Comparison of ENCODE assay signal across 10 cellular contexts in the genomic region with DNA sequence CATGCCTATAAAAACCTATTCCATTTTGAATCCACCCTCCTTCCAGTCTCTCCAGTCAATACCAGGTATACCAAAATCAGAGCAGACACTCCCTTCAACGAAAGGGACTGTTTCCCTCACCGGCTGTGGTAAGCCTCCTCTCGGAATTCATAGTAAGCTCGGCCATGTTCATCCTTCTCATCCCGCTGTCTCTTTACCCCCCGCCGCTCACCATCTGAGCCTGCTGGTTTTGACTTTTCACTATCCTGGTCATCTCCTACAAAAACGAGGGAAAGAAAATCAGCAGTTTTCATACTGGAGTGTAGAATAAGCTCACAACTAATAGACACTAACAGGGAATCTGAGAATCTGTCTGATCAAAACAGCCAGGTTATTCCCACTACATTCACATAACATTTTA. TPM values are rescaled to one million over a fixed set of nuclear protein-coding genes. Genes with fewer than 3 reads are reported as not detected.
DNase-seq lines count a peak whose midpoint lies in the region; ATAC-seq, FAIRE-seq and TF ChIP-seq lines count a peak whose summit lies in the region.
"Had no signal": no experiment of that assay in that cellular context is flagged by ENCODE, and none has a peak within 500 bp of the region (broad histone marks: within the 10 kb centered on the region; RNA-seq: fewer than 3 reads in every experiment).

No MANE protein-coding gene starts in this region.

- H3K27me3 ChIP-seq in HepG2 (ENCODE audit: control insufficient read depth in 1 of 2, insufficient read depth in 2 of 2, low read length in 2 of 2): peaks cover 0 to 3% of the 10 kb centered on the region in 2 experiments; a peak in 1 of 5 replicates
- no peaks in the 10 kb centered on the region for H3K27me3 ChIP-seq in right lobe of liver
- H3K27me3 ChIP-seq in astrocyte (ENCODE audit: insufficient read depth, low read length): no peaks in the 10 kb centered on the region
- H3K27me3 ChIP-seq in upper lobe of right lung: no peaks in the 10 kb centered on the region

- TF ChIP-seq POLR2A in HepG2 (IDR thresholded peaks at IDR 0.05; ENCODE audit: insufficient read depth in 1 of 2, low read depth in 2 of 2, low read length in 2 of 2) (no peak), right lobe of liver (IDR thresholded peaks at IDR 0.05) (no peak)

- CTCF ChIA-PET in HepG2 (lab: Yijun Ruan, JAX; ENCODE audit: low intra/inter-chr PET ratio, low total read pairs): no interaction called here

- TF ChIP-seq CTCF in HepG2 (CRISPR knock-in tag; IDR thresholded peaks at IDR 0.05) (no peak), right lobe of liver (IDR thresholded peaks at IDR 0.05) (no peak), astrocyte (IDR thresholded peaks at IDR 0.05; ENCODE audit: insufficient read depth, low read depth, low read length) (no peak), upper lobe of right lung (IDR thresholded peaks at IDR 0.05) (no peak)

- H3K27ac ChIP-seq in HepG2 (ENCODE audit: extremely low read length, insufficient read depth, low read length) (no peak overlapping the region), right lobe of liver (no peak overlapping the region), astrocyte (ENCODE audit: low read depth, low read length) (no peak overlapping the region), upper lobe of right lung (peak overlapping the region; percentile 95)

- H2AFZ ChIP-seq in HepG2 (ENCODE audit: low read length): no peak overlapping the region
- H2AFZ ChIP-seq in astrocyte (ENCODE audit: low read depth, low read length): no peak overlapping the region

- H3K27ac Mint-ChIP-seq in astrocyte (ENCODE audit: unreplicated experiment) (peak overlapping the region; percentile 54), memory B cell (peak overlapping the region; percentile 18)

- H3K4me3 Mint-ChIP-seq in astrocyte (ENCODE audit: unreplicated experiment) (peak overlapping the region; percentile 93), memory B cell (peak overlapping the region; percentile 33)

- no TSS peak for BruUV-seq in HepG2 (replicated peaks; lab: Mats Ljungman, UMichigan)

- no peak for TF ChIP-seq RAD21 in HepG2 (CRISPR knock-in tag; IDR thresholded peaks at IDR 0.05)

- peaks cover 30% of the 10 kb centered on the region for H4K20me1 ChIP-seq in HepG2 (ENCODE audit: insufficient read depth, low read length)
- peaks cover 68% of the 10 kb centered on the region for H4K20me1 ChIP-seq in astrocyte (ENCODE audit: insufficient read depth, low read length)

- H3K4me1 ChIP-seq in HepG2 (ENCODE audit: insufficient read depth, low read length): peaks cover 37% of the 10 kb centered on the region
- peaks cover 0 to 14% (median 5%) of the 10 kb centered on the region in 4 donors for H3K4me1 ChIP-seq in right lobe of liver
- peaks cover 11% of the 10 kb centered on the region for H3K4me1 ChIP-seq in astrocyte (ENCODE audit: insufficient read depth, low read length)
- H3K4me1 ChIP-seq in upper lobe of right lung: peaks cover 25% of the 10 kb centered on the region

- POLR2A ChIA-PET in HepG2 (lab: Yijun Ruan, JAX): interaction anchor here (0.9 to 1.2 kb wide), 3 partner anchors 18 to 117 kb away, joined by 3 read pairs; a partner anchor contains a TSS

- H3K36me3 Mint-ChIP-seq in astrocyte (ENCODE audit: low read depth, unreplicated experiment) (peaks cover 28% of the 10 kb centered on the region), memory B cell (peaks cover 43% of the 10 kb centered on the region)

- H3K4me1 Mint-ChIP-seq in astrocyte (ENCODE audit: low read depth, unreplicated experiment): peaks cover 21% of the 10 kb centered on the region
- H3K4me1 Mint-ChIP-seq in memory B cell: peaks cover 32% of the 10 kb centered on the region

- in situ Hi-C loops in HepG2 (cut with HindIII; ENCODE audit: extremely low pct_ligation_motif_present, low pct_unique_long_range_greater_than_20kb): no loop called here

- FAIRE-seq in HepG2 (lab: Jason Lieb, UNC) (no peak), astrocyte (lab: Jason Lieb, UNC) (no peak)

- H3K79me2 ChIP-seq in HepG2 (ENCODE audit: insufficient read depth, low read length) (peaks cover 72% of the 10 kb centered on the region), astrocyte (ENCODE audit: insufficient read depth, low read length) (peaks cover 81% of the 10 kb centered on the region)

- H3K27me3 Mint-ChIP-seq in astrocyte (ENCODE audit: low read depth, unreplicated experiment) (no peaks in the 10 kb centered on the region), memory B cell (no peaks in the 10 kb centered on the region)

- WGBS in HepG2 (ENCODE audit: low lambda C conversion rate): 77% methylated on average over 8 of the region's 8 CpGs
- WGBS in right lobe of liver (ENCODE audit: insufficient coverage, low coverage, low lambda C conversion rate, missing lambda C conversion rate): 65% methylated on average over 8 of the region's 8 CpGs

- intact Hi-C loops in HepG2 (cut with micrococcal nuclease; ENCODE audit: unreplicated experiment): no loop called here
- intact Hi-C loops in right lobe of liver (cut with DNase I): no loop called here
- intact Hi-C loops in upper lobe of right lung (cut with DNase I): no loop called here

- TF ChIP-seq EP300 in HepG2 (IDR thresholded peaks at IDR 0.05; ENCODE audit: low read depth in 2 of 2, low read length in 2 of 2) (no peak), HepG2 (CRISPR knock-in tag; IDR thresholded peaks at IDR 0.05; ENCODE audit: borderline replicate concordance) (no peak)

- H3K9me3 ChIP-seq in HepG2 (ENCODE audit: low read length): no peaks in the 10 kb centered on the region
- H3K9me3 ChIP-seq in right lobe of liver: no peaks in the 10 kb centered on the region
- no peaks in the 10 kb centered on the region for H3K9me3 ChIP-seq in astrocyte (ENCODE audit: insufficient read depth, low read depth, low read length)
- no peaks in the 10 kb centered on the region for H3K9me3 ChIP-seq in upper lobe of right lung

- H3K36me3 ChIP-seq in HepG2 (replicated peaks in 1 of 2; ENCODE audit: control insufficient read depth in 1 of 2, insufficient read depth in 2 of 2, low read length in 2 of 2) (peaks cover 9 to 51% of the 10 kb centered on the region in 2 experiments), right lobe of liver (peaks cover 12 to 50% (median 40%) of the 10 kb centered on the region in 4 donors), astrocyte (ENCODE audit: insufficient read depth, low read length) (peaks cover 44% of the 10 kb centered on the region), upper lobe of right lung (peaks cover 55% of the 10 kb centered on the region)

- H3K4me3 ChIP-seq in HepG2 (replicated peaks in 1 of 3; ENCODE audit: insufficient read depth in 1 of 3, low read depth in 2 of 3, low read length in 3 of 3) (peak overlapping the region in 1 of 3 experiments; percentile 85; a peak in 2 of 6 replicates), right lobe of liver (peak overlapping the region in 1 of 3 donors; percentile 84), astrocyte (ENCODE audit: insufficient read depth, low read depth, low read length) (peak overlapping the region; percentile 90), upper lobe of right lung (peak overlapping the region; percentile 77)

- no peak for ATAC-seq in HepG2
- no peak for ATAC-seq in right lobe of liver
- no peak for ATAC-seq in memory B cell (ENCODE audit: low read depth)
- no peak for ATAC-seq in upper lobe of right lung
- no peak for ATAC-seq in GM21619 (IDR thresholded peaks at IDR 0.05; ENCODE audit: unreplicated experiment)

- no peak for DNase-seq in HepG2 (ENCODE audit: low spot score)
- DNase-seq in right lobe of liver: no peak
- no peak for DNase-seq in astrocyte (ENCODE audit: low read depth)
- no peak for DNase-seq in memory B cell (ENCODE audit: low spot score in 2 of 2)
- no peak for DNase-seq in upper lobe of right lung
- DNase-seq in NCI-H2196 treated with DMSO at 0.1 percent for 48 hours (lab: John Stamatoyannopoulos, UW; ENCODE audit: unreplicated experiment): no peak
- no peak for DNase-seq in NCI-H2029 (lab: John Stamatoyannopoulos, UW)
- DNase-seq: GOT3, NCI-H2029 treated with DMSO at 0.1 percent for 48 hours had no signal

- peak overlapping the region; percentile 95; the same call in 1 of the 2 replicates for H3K9ac ChIP-seq in HepG2 (ENCODE audit: insufficient read depth, low read depth, low read length)
- peak overlapping the region; percentile 93 for H3K9ac ChIP-seq in astrocyte (ENCODE audit: low read length)

- H3K9me3 Mint-ChIP-seq in astrocyte (ENCODE audit: unreplicated experiment) (no peaks in the 10 kb centered on the region), memory B cell (no peaks in the 10 kb centered on the region)

- peak overlapping the region; percentile 85 for H3K4me2 ChIP-seq in HepG2 (ENCODE audit: low read depth, low read length)
- H3K4me2 ChIP-seq in astrocyte (ENCODE audit: low read length): peak overlapping the region; percentile 98

RNA-seq across cellular contexts. Expression of a gene that starts 3.1 kb away (rescaled TPM):
- total RNA-seq in HepG2 (2016; rRNA removed; fragmentation: Illumina TruSeq; extraction: Trizol) (8.4 and 9.6 TPM in 2 replicates), right lobe of liver (10 to 100 TPM in 4 of 6 experiments, 1 to 10 TPM in 2; 7.9 to 17.1 (median 13.3) TPM), astrocyte (39.9 and 40.0 TPM in 2 replicates), upper lobe of right lung (43.1 TPM)
- total RNA-seq in HepG2 (2016; cell fraction: cytosol; rRNA removed; fragmentation: Illumina TruSeq; extraction: Trizol; ENCODE audit: low read depth): 1.1 and 1.6 TPM in 2 replicates
- total RNA-seq in HepG2 (2016; cell fraction: insoluble cytoplasmic fraction; rRNA removed; fragmentation: Illumina TruSeq; extraction: Trizol): 7.9 and 8.9 TPM in 2 replicates
- total RNA-seq in HepG2 (2016; cell fraction: membrane; rRNA removed; fragmentation: Illumina TruSeq; extraction: Trizol): 3.2 and 4.1 TPM in 2 replicates
- 13.5 and 13.7 TPM in 2 replicates for total RNA-seq in HepG2 (2016; cell fraction: nucleus; rRNA removed; fragmentation: Illumina TruSeq; extraction: Trizol)
- 9.6 TPM in 2 replicates for polyA plus RNA-seq in HepG2 (2011; rRNA removed)
- 4.2 and 5.2 TPM in 2 replicates for polyA plus RNA-seq in HepG2 (2011; cell fraction: cytosol; rRNA removed)
- polyA plus RNA-seq in HepG2 (2011; cell fraction: nucleus; rRNA removed): 16.3 and 19.6 TPM in 2 replicates
- 18.1 and 29.9 TPM in 2 replicates for polyA plus RNA-seq in HepG2 (2012)
- polyA plus RNA-seq in HepG2 (2016; cell fraction: cytosol; fragmentation: Illumina TruSeq; extraction: Trizol; ENCODE audit: low read depth): 1.7 and 2.2 TPM in 2 replicates
- polyA plus RNA-seq in HepG2 (2016; cell fraction: insoluble cytoplasmic fraction; fragmentation: Illumina TruSeq; extraction: Trizol; ENCODE audit: low read depth): 32.0 and 38.8 TPM in 2 replicates
- polyA plus RNA-seq in HepG2 (2016; cell fraction: membrane; fragmentation: Illumina TruSeq; extraction: Trizol; ENCODE audit: low read depth): 5.2 and 6.2 TPM in 2 replicates
- polyA plus RNA-seq in HepG2 (2016; cell fraction: nucleus; fragmentation: Illumina TruSeq; extraction: Trizol; ENCODE audit: insufficient read depth, low read depth): 36.3 and 36.5 TPM in 2 replicates
- 7.7 and 18.1 TPM in 2 replicates for polyA minus RNA-seq in HepG2 (2011; rRNA and poly(A)+ RNA removed; ENCODE audit: low replicate concordance)
- 6.1 and 6.7 TPM in 2 replicates for polyA minus RNA-seq in HepG2 (2011; cell fraction: cytosol; rRNA and poly(A)+ RNA removed)
- polyA minus RNA-seq in HepG2 (2011; cell fraction: nucleus; rRNA and poly(A)+ RNA removed): 24.2 and 25.9 TPM in 2 replicates

RNA-seq across cellular contexts. Expression of a gene that starts 4.1 kb away (rescaled TPM):
- total RNA-seq in HepG2 (2016; rRNA removed; fragmentation: Illumina TruSeq; extraction: Trizol) (36.4 and 42.5 TPM in 2 replicates), right lobe of liver (10 to 100 TPM in 3 of 6 experiments, 1 to 10 TPM in 3; 8.5 to 13.3 (median 10.6) TPM), astrocyte (51.9 and 60.8 TPM in 2 replicates), upper lobe of right lung (31.3 TPM)
- 24.6 and 27.3 TPM in 2 replicates for total RNA-seq in HepG2 (2016; cell fraction: cytosol; rRNA removed; fragmentation: Illumina TruSeq; extraction: Trizol; ENCODE audit: low read depth)
- total RNA-seq in HepG2 (2016; cell fraction: insoluble cytoplasmic fraction; rRNA removed; fragmentation: Illumina TruSeq; extraction: Trizol): 34.2 and 43.0 TPM in 2 replicates
- 29.0 and 29.6 TPM in 2 replicates for total RNA-seq in HepG2 (2016; cell fraction: membrane; rRNA removed; fragmentation: Illumina TruSeq; extraction: Trizol)
- total RNA-seq in HepG2 (2016; cell fraction: nucleus; rRNA removed; fragmentation: Illumina TruSeq; extraction: Trizol): 18.6 and 23.5 TPM in 2 replicates
- polyA plus RNA-seq in HepG2 (2011; rRNA removed): 28.0 and 29.1 TPM in 2 replicates
- polyA plus RNA-seq in HepG2 (2011; cell fraction: cytosol; rRNA removed): 22.8 and 26.1 TPM in 2 replicates
- 14.1 and 20.3 TPM in 2 replicates for polyA plus RNA-seq in HepG2 (2011; cell fraction: nucleus; rRNA removed)
- polyA plus RNA-seq in HepG2 (2012): 23.9 and 33.1 TPM in 2 replicates
- polyA plus RNA-seq in HepG2 (2016; cell fraction: cytosol; fragmentation: Illumina TruSeq; extraction: Trizol; ENCODE audit: low read depth): 13.1 and 13.2 TPM in 2 replicates
- polyA plus RNA-seq in HepG2 (2016; cell fraction: insoluble cytoplasmic fraction; fragmentation: Illumina TruSeq; extraction: Trizol; ENCODE audit: low read depth): 48.5 and 50.3 TPM in 2 replicates
- polyA plus RNA-seq in HepG2 (2016; cell fraction: membrane; fragmentation: Illumina TruSeq; extraction: Trizol; ENCODE audit: low read depth): 18.0 and 18.5 TPM in 2 replicates
- polyA plus RNA-seq in HepG2 (2016; cell fraction: nucleus; fragmentation: Illumina TruSeq; extraction: Trizol; ENCODE audit: insufficient read depth, low read depth): 41.9 and 45.0 TPM in 2 replicates
- polyA minus RNA-seq in HepG2 (2011; rRNA and poly(A)+ RNA removed; ENCODE audit: low replicate concordance): 17.4 and 47.6 TPM in 2 replicates
- 13.7 and 15.7 TPM in 2 replicates for polyA minus RNA-seq in HepG2 (2011; cell fraction: cytosol; rRNA and poly(A)+ RNA removed)
- polyA minus RNA-seq in HepG2 (2011; cell fraction: nucleus; rRNA and poly(A)+ RNA removed): 12.1 and 14.8 TPM in 2 replicates

RNA-seq across cellular contexts. Expression of a gene that starts 16.7 kb away (rescaled TPM):
- total RNA-seq in HepG2 (2016; rRNA removed; fragmentation: Illumina TruSeq; extraction: Trizol) (not detected in 2 replicates), right lobe of liver (not detected), astrocyte (0.46 TPM in 1 of 2 replicates, not detected in the other), upper lobe of right lung (not detected)
- total RNA-seq in HepG2 (2016; cell fraction: cytosol; rRNA removed; fragmentation: Illumina TruSeq; extraction: Trizol; ENCODE audit: low read depth): not detected in 2 replicates
- total RNA-seq in HepG2 (2016; cell fraction: insoluble cytoplasmic fraction; rRNA removed; fragmentation: Illumina TruSeq; extraction: Trizol): not detected in 2 replicates
- not detected in 2 replicates for total RNA-seq in HepG2 (2016; cell fraction: membrane; rRNA removed; fragmentation: Illumina TruSeq; extraction: Trizol)
- not detected in 2 replicates for total RNA-seq in HepG2 (2016; cell fraction: nucleus; rRNA removed; fragmentation: Illumina TruSeq; extraction: Trizol)
- not detected in 2 replicates for polyA plus RNA-seq in HepG2 (2011; rRNA removed)
- not detected in 2 replicates for polyA plus RNA-seq in HepG2 (2011; cell fraction: cytosol; rRNA removed)
- not detected in 2 replicates for polyA plus RNA-seq in HepG2 (2011; cell fraction: nucleus; rRNA removed)
- 1.0 and 1.8 TPM in 2 replicates for polyA plus RNA-seq in HepG2 (2012)
- polyA plus RNA-seq in HepG2 (2016; cell fraction: cytosol; fragmentation: Illumina TruSeq; extraction: Trizol; ENCODE audit: low read depth): not detected in 2 replicates
- polyA plus RNA-seq in HepG2 (2016; cell fraction: insoluble cytoplasmic fraction; fragmentation: Illumina TruSeq; extraction: Trizol; ENCODE audit: low read depth): not detected in 2 replicates
- polyA plus RNA-seq in HepG2 (2016; cell fraction: membrane; fragmentation: Illumina TruSeq; extraction: Trizol; ENCODE audit: low read depth): not detected in 2 replicates
- not detected in 2 replicates for polyA plus RNA-seq in HepG2 (2016; cell fraction: nucleus; fragmentation: Illumina TruSeq; extraction: Trizol; ENCODE audit: insufficient read depth, low read depth)
- 0.23 TPM in 1 of 2 replicates, not detected in the other for polyA minus RNA-seq in HepG2 (2011; rRNA and poly(A)+ RNA removed; ENCODE audit: low replicate concordance)
- not detected in 2 replicates for polyA minus RNA-seq in HepG2 (2011; cell fraction: cytosol; rRNA and poly(A)+ RNA removed)
- not detected in 2 replicates for polyA minus RNA-seq in HepG2 (2011; cell fraction: nucleus; rRNA and poly(A)+ RNA removed)

RNA-seq across cellular contexts. Expression of a gene that starts 16.9 kb away (rescaled TPM):
- 10.2 and 21.1 TPM in 2 replicates for total RNA-seq in HepG2 (2016; rRNA removed; fragmentation: Illumina TruSeq; extraction: Trizol)
- total RNA-seq in HepG2 (2016; cell fraction: cytosol; rRNA removed; fragmentation: Illumina TruSeq; extraction: Trizol; ENCODE audit: low read depth): 22.3 and 24.6 TPM in 2 replicates
- total RNA-seq in HepG2 (2016; cell fraction: insoluble cytoplasmic fraction; rRNA removed; fragmentation: Illumina TruSeq; extraction: Trizol): 11.3 and 25.7 TPM in 2 replicates
- total RNA-seq in HepG2 (2016; cell fraction: membrane; rRNA removed; fragmentation: Illumina TruSeq; extraction: Trizol): 23.1 and 36.2 TPM in 2 replicates
- 24.8 and 30.8 TPM in 2 replicates for total RNA-seq in HepG2 (2016; cell fraction: nucleus; rRNA removed; fragmentation: Illumina TruSeq; extraction: Trizol)
- polyA plus RNA-seq in HepG2 (2011; rRNA removed): 19.5 and 22.6 TPM in 2 replicates
- polyA plus RNA-seq in HepG2 (2011; cell fraction: cytosol; rRNA removed): 6.9 and 14.1 TPM in 2 replicates
- polyA plus RNA-seq in HepG2 (2011; cell fraction: nucleus; rRNA removed): 100 and 124 TPM in 2 replicates
- polyA plus RNA-seq in HepG2 (2012): 6.1 and 12.6 TPM in 2 replicates
- 18.4 and 24.3 TPM in 2 replicates for polyA plus RNA-seq in HepG2 (2016; cell fraction: cytosol; fragmentation: Illumina TruSeq; extraction: Trizol; ENCODE audit: low read depth)
- 6.2 and 10.5 TPM in 2 replicates for polyA plus RNA-seq in HepG2 (2016; cell fraction: insoluble cytoplasmic fraction; fragmentation: Illumina TruSeq; extraction: Trizol; ENCODE audit: low read depth)
- 18.9 and 31.1 TPM in 2 replicates for polyA plus RNA-seq in HepG2 (2016; cell fraction: membrane; fragmentation: Illumina TruSeq; extraction: Trizol; ENCODE audit: low read depth)
- polyA plus RNA-seq in HepG2 (2016; cell fraction: nucleus; fragmentation: Illumina TruSeq; extraction: Trizol; ENCODE audit: insufficient read depth, low read depth): 52.6 and 66.2 TPM in 2 replicates
- polyA minus RNA-seq in HepG2 (2011; rRNA and poly(A)+ RNA removed; ENCODE audit: low replicate concordance): 26.7 and 143 TPM in 2 replicates
- polyA minus RNA-seq in HepG2 (2011; cell fraction: cytosol; rRNA and poly(A)+ RNA removed): 4.2 and 4.5 TPM in 2 replicates
- 29.2 and 31.8 TPM in 2 replicates for polyA minus RNA-seq in HepG2 (2011; cell fraction: nucleus; rRNA and poly(A)+ RNA removed)
- 10 to 100 TPM; 18.8 to 41.4 (median 34.3) TPM for total RNA-seq in right lobe of liver
- total RNA-seq in astrocyte: 51.1 and 55.0 TPM in 2 replicates
- total RNA-seq in upper lobe of right lung: 65.6 TPM

RNA-seq across cellular contexts. Expression of a gene that starts 29.8 kb away (rescaled TPM):
- total RNA-seq in HepG2 (2016; rRNA removed; fragmentation: Illumina TruSeq; extraction: Trizol) (4.0 and 5.2 TPM in 2 replicates), right lobe of liver (1 to 10 TPM; 3.4 to 7.1 (median 4.7) TPM), astrocyte (11.0 and 11.2 TPM in 2 replicates), upper lobe of right lung (12.5 TPM)
- 0.53 and 0.61 TPM in 2 replicates for total RNA-seq in HepG2 (2016; cell fraction: cytosol; rRNA removed; fragmentation: Illumina TruSeq; extraction: Trizol; ENCODE audit: low read depth)
- 5.1 and 5.3 TPM in 2 replicates for total RNA-seq in HepG2 (2016; cell fraction: insoluble cytoplasmic fraction; rRNA removed; fragmentation: Illumina TruSeq; extraction: Trizol)
- 4.0 and 5.4 TPM in 2 replicates for total RNA-seq in HepG2 (2016; cell fraction: membrane; rRNA removed; fragmentation: Illumina TruSeq; extraction: Trizol)
- 4.0 and 4.1 TPM in 2 replicates for total RNA-seq in HepG2 (2016; cell fraction: nucleus; rRNA removed; fragmentation: Illumina TruSeq; extraction: Trizol)
- 3.1 and 3.4 TPM in 2 replicates for polyA plus RNA-seq in HepG2 (2011; rRNA removed)
- polyA plus RNA-seq in HepG2 (2011; cell fraction: cytosol; rRNA removed): 3.1 and 3.5 TPM in 2 replicates
- 3.7 and 4.0 TPM in 2 replicates for polyA plus RNA-seq in HepG2 (2011; cell fraction: nucleus; rRNA removed)
- 1.4 TPM in 2 replicates for polyA plus RNA-seq in HepG2 (2012)
- 0.14 and 0.41 TPM in 2 replicates for polyA plus RNA-seq in HepG2 (2016; cell fraction: cytosol; fragmentation: Illumina TruSeq; extraction: Trizol; ENCODE audit: low read depth)
- polyA plus RNA-seq in HepG2 (2016; cell fraction: insoluble cytoplasmic fraction; fragmentation: Illumina TruSeq; extraction: Trizol; ENCODE audit: low read depth): 0.83 and 2.0 TPM in 2 replicates
- polyA plus RNA-seq in HepG2 (2016; cell fraction: membrane; fragmentation: Illumina TruSeq; extraction: Trizol; ENCODE audit: low read depth): 0.59 and 1.1 TPM in 2 replicates
- 3.3 and 4.3 TPM in 2 replicates for polyA plus RNA-seq in HepG2 (2016; cell fraction: nucleus; fragmentation: Illumina TruSeq; extraction: Trizol; ENCODE audit: insufficient read depth, low read depth)
- polyA minus RNA-seq in HepG2 (2011; rRNA and poly(A)+ RNA removed; ENCODE audit: low replicate concordance): 10.4 and 20.3 TPM in 2 replicates
- polyA minus RNA-seq in HepG2 (2011; cell fraction: cytosol; rRNA and poly(A)+ RNA removed): 2.6 and 3.6 TPM in 2 replicates
- 5.5 and 5.6 TPM in 2 replicates for polyA minus RNA-seq in HepG2 (2011; cell fraction: nucleus; rRNA and poly(A)+ RNA removed)
